7 cellular contexts compared by ENCODE assay signal in genomic region chr19:53553865-53554791, GRCh38. TPM values are rescaled to one million over a fixed set of nuclear protein-coding genes. Genes with fewer than 3 reads are reported as not detected.
A peak's percentile ranks its signal among the peaks of the same experiment; 100 is the strongest.
DNase-seq lines count a peak whose midpoint lies in the region; ATAC-seq and TF ChIP-seq lines count a peak whose summit lies in the region.

No MANE protein-coding gene starts in this region.

- peak; percentile 51 to 71 for TF ChIP-seq POLR2A in uterus (IDR thresholded peaks at IDR 0.05)

- no peaks in the 10 kb centered on the region for H3K9me3 ChIP-seq in RWPE2 (ENCODE audit: severe bottlenecking)
- H3K9me3 ChIP-seq in uterus = no peaks in the 10 kb centered on the region

- peak; percentile 52 for ATAC-seq in GM18870 (IDR thresholded peaks at IDR 0.05; ENCODE audit: unreplicated experiment)
- peak; percentile 61 for ATAC-seq in HG03135 (IDR thresholded peaks at IDR 0.05; ENCODE audit: unreplicated experiment)
- ATAC-seq in RWPE2 (ENCODE audit: low read depth) = peak; percentile 72
- ATAC-seq in Right ventricle myocardium superior (ENCODE audit: poor library complexity) = peak; percentile 96

- H3K27me3 ChIP-seq in RWPE2 (ENCODE audit: insufficient read depth, poor library complexity, severe bottlenecking) = no peaks in the 10 kb centered on the region
- H3K27me3 ChIP-seq in uterus = no peaks in the 10 kb centered on the region

- H3K27ac Mint-ChIP-seq in activated naive CD8-positive, alpha-beta T cell = peak overlapping the region; percentile 95

- peak overlapping the region; percentile 91 for H3K4me3 Mint-ChIP-seq in activated naive CD8-positive, alpha-beta T cell

- peaks cover 9% of the 10 kb centered on the region for H3K4me1 ChIP-seq in RWPE2 (ENCODE audit: insufficient read depth, poor library complexity, severe bottlenecking)
- H3K4me1 ChIP-seq in uterus = no peaks in the 10 kb centered on the region

- peaks cover 24% of the 10 kb centered on the region for H3K36me3 Mint-ChIP-seq in activated naive CD8-positive, alpha-beta T cell

- H3K36me3 ChIP-seq in RWPE2 (ENCODE audit: low read depth) (peaks cover 11% of the 10 kb centered on the region; the same call in 1 of the 2 replicates), uterus (no peaks in the 10 kb centered on the region)

- H3K27ac ChIP-seq in RWPE2 (ENCODE audit: poor library complexity, severe bottlenecking) = no peak overlapping the region
- H3K27ac ChIP-seq in uterus = peak overlapping the region; percentile 86 to 92

- no peaks in the 10 kb centered on the region for H3K27me3 Mint-ChIP-seq in activated naive CD8-positive, alpha-beta T cell

- peak; percentile 80 for DNase-seq in RWPE2 (ENCODE audit: low spot score)
- peak; percentile 91 for DNase-seq in Right ventricle myocardium superior
- DNase-seq in renal cortical epithelial cell (ENCODE audit: low read depth) = peak; percentile 58
- peak; percentile 87 to 90 for DNase-seq in uterus

- H3K9me3 Mint-ChIP-seq in activated naive CD8-positive, alpha-beta T cell (ENCODE audit: low read depth) = no peaks in the 10 kb centered on the region

- TF ChIP-seq CTCF in RWPE2 (IDR thresholded peaks at IDR 0.05; ENCODE audit: poor library complexity, severe bottlenecking) (no peak), uterus (IDR thresholded peaks at IDR 0.05) (peak in 2 of 4 experiments; percentile 16 to 22)

- intact Hi-C loops in Right ventricle myocardium superior (cut with DNase I) = no loop called here
- intact Hi-C loops in uterus (cut with DNase I; ENCODE audit: low total_unique reads) = no loop called here

- H3K4me3 ChIP-seq in RWPE2 (ENCODE audit: severe bottlenecking) (peak overlapping the region; percentile 48), uterus (peak overlapping the region; percentile 41 to 53)

- H3K4me1 Mint-ChIP-seq in activated naive CD8-positive, alpha-beta T cell (ENCODE audit: low read depth) = peaks cover 35% of the 10 kb centered on the region

RNA-seq across cellular contexts. Expression of gene ZNF331, which starts 16.2 kb away (rescaled TPM):
- total RNA-seq in Right ventricle myocardium superior = 8.5 TPM
- 4.0 and 9.3 TPM in 2 replicates for total RNA-seq in renal cortical epithelial cell
- total RNA-seq in uterus = 10 to 100 TPM in 3 of 4 donors, 1 to 10 TPM in 1; 9.4 to 39.0 (median 17.0) TPM
